In genomic region chr13:78601124-78601885, GRCh38 we compare ENCODE assay signal across 10 cellular contexts. TPM values are rescaled to one million over a fixed set of nuclear protein-coding genes. Genes with fewer than 3 reads are reported as not detected.
DNase-seq lines count a peak whose midpoint lies in the region; ATAC-seq and TF ChIP-seq lines count a peak whose summit lies in the region.
"Had no signal": no experiment of that assay in that cellular context is flagged by ENCODE, and none has a peak within 500 bp of the region (broad histone marks: within the 10 kb centered on the region; RNA-seq: fewer than 3 reads in every experiment).

No MANE protein-coding gene starts in this region.

- H3K9me3 Mint-ChIP-seq in activated CD4-positive, alpha-beta T cell treated with anti-CD3 and anti-CD28 coated beads, Interleukin-2, amount 10 ng/mL, durations not matched to agents 24 days and 14 days: peaks cover 4% of the 10 kb centered on the region

- peak overlapping the region; percentile 52 for H3K4me3 Mint-ChIP-seq in activated CD4-positive, alpha-beta T cell treated with anti-CD3 and anti-CD28 coated beads, Interleukin-2, amount 10 ng/mL, durations not matched to agents 24 days and 14 days

- peak; percentile 69 for DNase-seq in activated CD4-positive, alpha-beta T cell treated with anti-CD3 and anti-CD28 coated beads, Interleukin-2, amount 10 ng/mL, durations not matched to agents 24 days and 14 days
- DNase-seq in activated CD4-positive, alpha-beta T cell treated with anti-CD3 and anti-CD28 coated beads, Interleukin-2, amount 50 U/mL, for 4 hours: no peak
- DNase-seq in WERI-Rb-1: peak; percentile 32
- peak; percentile 55 for DNase-seq in hepatocyte (ENCODE audit: low spot score)
- DNase-seq in globus pallidus (ENCODE audit: low spot score): no peak
- DNase-seq in EL: no peak
- DNase-seq: NCI-H526 treated with DMSO at 0.1 percent for 48 hours had no signal

- H3K9me3 ChIP-seq in WERI-Rb-1 (ENCODE audit: severe bottlenecking) (no peaks in the 10 kb centered on the region), hepatocyte (ENCODE audit: low read depth) (no peaks in the 10 kb centered on the region)

- peaks cover 21% of the 10 kb centered on the region for H3K4me1 Mint-ChIP-seq in activated CD4-positive, alpha-beta T cell treated with anti-CD3 and anti-CD28 coated beads, Interleukin-2, amount 10 ng/mL, durations not matched to agents 24 days and 14 days

- H3K4me3 ChIP-seq in WERI-Rb-1 (ENCODE audit: low read depth, low read length): peak overlapping the region; percentile 32
- no peak overlapping the region for H3K4me3 ChIP-seq in hepatocyte
- peak overlapping the region in 4 of 7 experiments; percentile 8 to 19 (median 12) for H3K4me3 ChIP-seq in skin epidermis

- H3K27ac Mint-ChIP-seq in activated CD4-positive, alpha-beta T cell treated with anti-CD3 and anti-CD28 coated beads, Interleukin-2, amount 10 ng/mL, durations not matched to agents 24 days and 14 days: peak overlapping the region; percentile 41

- H3K27me3 ChIP-seq in WERI-Rb-1 (ENCODE audit: insufficient read depth, low read depth, severe bottlenecking) (no peaks in the 10 kb centered on the region), hepatocyte (peaks cover 95% of the 10 kb centered on the region)

- peaks cover 12% of the 10 kb centered on the region for H3K36me3 Mint-ChIP-seq in activated CD4-positive, alpha-beta T cell treated with anti-CD3 and anti-CD28 coated beads, Interleukin-2, amount 10 ng/mL, durations not matched to agents 24 days and 14 days (ENCODE audit: low read depth)

- TF ChIP-seq CTCF in WERI-Rb-1 (IDR thresholded peaks at IDR 0.05; ENCODE audit: low read depth, low read length) (no peak), hepatocyte (IDR thresholded peaks at IDR 0.05; ENCODE audit: poor library complexity) (peak; percentile 16)

- H3K36me3 ChIP-seq in WERI-Rb-1: no peaks in the 10 kb centered on the region
- H3K36me3 ChIP-seq in hepatocyte (replicated peaks; ENCODE audit: insufficient read depth, low read depth): no peaks in the 10 kb centered on the region

- peaks cover 81% of the 10 kb centered on the region for H3K27me3 Mint-ChIP-seq in activated CD4-positive, alpha-beta T cell treated with anti-CD3 and anti-CD28 coated beads, Interleukin-2, amount 10 ng/mL, durations not matched to agents 24 days and 14 days

- H3K4me2 ChIP-seq in hepatocyte: peak overlapping the region; percentile 79

- H4K20me1 ChIP-seq in hepatocyte (ENCODE audit: insufficient read depth, poor library complexity, severe bottlenecking): no peaks in the 10 kb centered on the region

- no peak for ATAC-seq in HG02973 (IDR thresholded peaks at IDR 0.05; ENCODE audit: unreplicated experiment)

- peaks cover 18% of the 10 kb centered on the region for H3K4me1 ChIP-seq in hepatocyte (ENCODE audit: insufficient read depth)

- 3% methylated on average over 58 of the region's 61 CpGs for WGBS in hepatocyte (ENCODE audit: low lambda C conversion rate, missing lambda C conversion rate)

- no peak overlapping the region for H3K27ac ChIP-seq in WERI-Rb-1
- H3K27ac ChIP-seq in hepatocyte: no peak overlapping the region
- no peak overlapping the region for H3K27ac ChIP-seq in skin epidermis

- H2AFZ ChIP-seq in hepatocyte: peak overlapping the region; percentile 68

- intact Hi-C loops in activated CD4-positive, alpha-beta T cell treated with anti-CD3 and anti-CD28 coated beads, Interleukin-2, amount 10 ng/mL, durations not matched to agents 24 days and 14 days (cut with micrococcal nuclease): loop anchor here (5.0 kb wide), 1 partner anchor 684 kb away; the partner anchor contains the start of gene EDNRB

- H3K79me2 ChIP-seq in hepatocyte: no peaks in the 10 kb centered on the region

- H3K9me2 ChIP-seq in hepatocyte (replicated peaks; ENCODE audit: insufficient read depth): no peaks in the 10 kb centered on the region

RNA-seq across cellular contexts. Expression of gene POU4F1, which starts 2.0 kb away (rescaled TPM):
- total RNA-seq in activated CD4-positive, alpha-beta T cell treated with anti-CD3 and anti-CD28 coated beads, Interleukin-2, amount 10 ng/mL, durations not matched to agents 24 days and 14 days: 0.12 and 0.14 TPM in 2 replicates
- 0.17 and 0.24 TPM in 2 replicates for total RNA-seq in hepatocyte
- polyA plus RNA-seq in hepatocyte: 0.16 TPM in 1 of 2 replicates, not detected in the other
- total RNA-seq: epithelial cell of proximal tubule had no signal

RNA-seq across cellular contexts. Expression of gene OBI1, which starts 57.6 kb away (rescaled TPM):
- 21.4 and 22.6 TPM in 2 replicates for total RNA-seq in activated CD4-positive, alpha-beta T cell treated with anti-CD3 and anti-CD28 coated beads, Interleukin-2, amount 10 ng/mL, durations not matched to agents 24 days and 14 days
- 14.3 and 17.6 TPM in 2 replicates for total RNA-seq in hepatocyte
- polyA plus RNA-seq in hepatocyte: 5.3 and 9.4 TPM in 2 replicates

Comparison
In these comparisons a context has a peak if more than half of its experiments do, and no peak if none do; other contexts are left out.
1. DNase-seq: peak in activated CD4-positive, alpha-beta T cell treated with anti-CD3 and anti-CD28 coated beads, Interleukin-2, amount 10 ng/mL, durations not matched to agents 24 days and 14 days (single experiment), WERI-Rb-1 (single experiment) and hepatocyte (single experiment); none in activated CD4-positive, alpha-beta T cell treated with anti-CD3 and anti-CD28 coated beads, Interleukin-2, amount 50 U/mL, for 4 hours (0 of 2), globus pallidus (single experiment) and EL (single experiment).